Comparison of ENCODE assay signal across 1 cellular context in genomic region chr9:136539427-136540412, GRCh38.
TF ChIP-seq lines count a peak whose summit lies in the region.

No MANE protein-coding gene starts in this region.

TF ChIP-seq in GM12878, 131 proteins besides CTCF, POLR2A, EP300 and RAD21 (continued from another document and continues in another):
- no peak for TF ChIP-seq RELA (IDR thresholded peaks at IDR 0.05; ENCODE audit: borderline replicate concordance, partially characterized antibody)
- no peak for TF ChIP-seq PBX3 (IDR thresholded peaks at IDR 0.05; ENCODE audit: insufficient replicate concordance, low read depth, low read length)
- TF ChIP-seq RUNX3 (IDR thresholded peaks at IDR 0.05; ENCODE audit: low read length): no peak
- TF ChIP-seq DPF2 (IDR thresholded peaks at IDR 0.05): 0 out of 2 replicates have a peak, but pooled peaks have one; percentile 30
- no peak for TF ChIP-seq MAX (IDR thresholded peaks at IDR 0.05; ENCODE audit: low read depth, low read length)
- TF ChIP-seq ZNF384 (IDR thresholded peaks at IDR 0.05; ENCODE audit: borderline replicate concordance, low read depth, low read length): peak; percentile 27; the same call in 1 of the 2 replicates
- peak; percentile 59; the same call in 1 of the 2 replicates for TF ChIP-seq SMARCA5 (IDR thresholded peaks at IDR 0.05)
- no peak for TF ChIP-seq TARDBP (IDR thresholded peaks at IDR 0.05; ENCODE audit: borderline replicate concordance)
- TF ChIP-seq FOXK2 (IDR thresholded peaks at IDR 0.05): no peak
- no peak for TF ChIP-seq HCFC1 (IDR thresholded peaks at IDR 0.05; ENCODE audit: low read length)
- TF ChIP-seq ZNF207 (IDR thresholded peaks at IDR 0.05; ENCODE audit: borderline replicate concordance): no peak
- no peak; the same call in 1 of the 2 replicates for TF ChIP-seq POLR2AphosphoS5 (IDR thresholded peaks at IDR 0.05; ENCODE audit: low read length)
- no peak for TF ChIP-seq YBX1 (IDR thresholded peaks at IDR 0.05)
- TF ChIP-seq ZSCAN29 (IDR thresholded peaks at IDR 0.05): no peak
- no peak for TF ChIP-seq TAF1 (IDR thresholded peaks at IDR 0.05; ENCODE audit: borderline replicate concordance, low read depth, low read length)
- TF ChIP-seq STAT1 (conservative IDR thresholded peaks at IDR 0.05): no peak
- no peak for TF ChIP-seq ZNF24 (IDR thresholded peaks at IDR 0.05)
- no peak; the same call in 1 of the 2 replicates for TF ChIP-seq NR2F1 (conservative IDR thresholded peaks at IDR 0.05)
- TF ChIP-seq PML (IDR thresholded peaks at IDR 0.05; ENCODE audit: low read length): no peak
- no peak for TF ChIP-seq MYB (IDR thresholded peaks at IDR 0.05; ENCODE audit: borderline replicate concordance, low read depth, low read length)
- no peak for TF ChIP-seq ZBTB40 (IDR thresholded peaks at IDR 0.05; ENCODE audit: borderline replicate concordance)
- TF ChIP-seq ASH2L (IDR thresholded peaks at IDR 0.05; ENCODE audit: borderline replicate concordance, low read depth): no peak
- no peak for TF ChIP-seq SIN3A (IDR thresholded peaks at IDR 0.05; ENCODE audit: low read depth, low read length)
- TF ChIP-seq ZNF622 (IDR thresholded peaks at IDR 0.05): no peak
- TF ChIP-seq MXI1 (IDR thresholded peaks at IDR 0.05; ENCODE audit: low read depth, low read length): no peak
- no peak for TF ChIP-seq MYC (IDR thresholded peaks at IDR 0.05; ENCODE audit: insufficient read depth, insufficient read length, insufficient replicate concordance, low read length, severe bottlenecking)
- no peak for TF ChIP-seq KDM1A (IDR thresholded peaks at IDR 0.05; ENCODE audit: borderline replicate concordance)
- peak; percentile 21 for TF ChIP-seq EED (IDR thresholded peaks at IDR 0.05; ENCODE audit: low read depth)
- peak; percentile 48; the same call in 1 of the 2 replicates for TF ChIP-seq RAD51 (IDR thresholded peaks at IDR 0.05)
- no peak for TF ChIP-seq CUX1 (IDR thresholded peaks at IDR 0.05; ENCODE audit: insufficient replicate concordance, low read depth, low read length)
- TF ChIP-seq NR2C1 (IDR thresholded peaks at IDR 0.05): no peak
- no peak for TF ChIP-seq FOS (IDR thresholded peaks at IDR 0.05; ENCODE audit: borderline replicate concordance, extremely low read depth, insufficient read length)
- TF ChIP-seq RB1 (IDR thresholded peaks at IDR 0.05; ENCODE audit: borderline replicate concordance): 0 out of 2 replicates have a peak, but pooled peaks have one; percentile 11
- TF ChIP-seq ZNF592 (IDR thresholded peaks at IDR 0.05): no peak
- TF ChIP-seq CREM (IDR thresholded peaks at IDR 0.05; ENCODE audit: low read depth): no peak
- no peak for TF ChIP-seq BCL11A (IDR thresholded peaks at IDR 0.05; ENCODE audit: low read depth, low read length)
- peak; percentile 35; the same call in 1 of the 2 replicates for TF ChIP-seq NKRF (conservative IDR thresholded peaks at IDR 0.05)
- no peak for TF ChIP-seq HDAC6 (IDR thresholded peaks at IDR 0.05; ENCODE audit: unreplicated experiment)
- TF ChIP-seq PAX8 (IDR thresholded peaks at IDR 0.05): no peak
- TF ChIP-seq LARP7 (IDR thresholded peaks at IDR 0.05): no peak; the same call in 1 of the 2 replicates
- peak in 1 of 2 experiments; percentile 38; a peak in 3 of 4 replicates for TF ChIP-seq IKZF2 (IDR thresholded peaks at IDR 0.05)
- TF ChIP-seq SREBF2 (IDR thresholded peaks at IDR 0.05; ENCODE audit: low read length): no peak
- TF ChIP-seq POLR2AphosphoS2 (IDR thresholded peaks at IDR 0.05; ENCODE audit: low read depth, low read length): no peak
- no peak for TF ChIP-seq BCLAF1 (IDR thresholded peaks at IDR 0.05)
- TF ChIP-seq TBL1XR1 (IDR thresholded peaks at IDR 0.05; ENCODE audit: low read depth, low read length): no peak
